ENCODE assay signal across 2 cellular contexts in the genomic region with DNA sequence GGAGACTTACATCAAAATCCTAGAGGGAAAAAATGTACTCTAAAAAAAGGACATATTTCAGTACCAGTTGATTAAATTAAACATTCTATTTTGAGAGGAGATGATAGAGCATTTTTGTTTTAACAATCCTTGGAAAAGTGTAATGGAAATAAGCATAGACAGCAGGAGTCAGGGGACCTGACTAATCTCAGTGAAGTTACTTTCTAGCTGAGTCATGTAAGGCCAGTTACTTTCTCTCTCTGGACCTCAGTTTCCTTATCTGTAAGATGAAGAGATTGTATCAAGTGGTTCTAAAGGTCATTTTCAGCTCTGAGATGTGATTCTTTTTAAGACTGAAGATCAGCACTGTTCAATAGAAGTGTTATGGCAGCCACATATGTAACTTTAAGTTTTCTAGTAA.
TF ChIP-seq lines count a peak whose summit lies in the region.

No MANE protein-coding gene starts in this region.

TF ChIP-seq in HCT116, 20 proteins besides CTCF, POLR2A, EP300 and RAD21:
- TF ChIP-seq SP1 (IDR thresholded peaks at IDR 0.05; ENCODE audit: low read depth) (no peak; the same call in 1 of the 2 replicates), FOSL1 (IDR thresholded peaks at IDR 0.05; ENCODE audit: low read depth) (peak; percentile 67; the same call in 1 of the 2 replicates), JUND (IDR thresholded peaks at IDR 0.05) (peak; percentile 63; the same call in 1 of the 2 replicates), EZH2phosphoT487 (IDR thresholded peaks at IDR 0.05; ENCODE audit: borderline replicate concordance) (no peak), YY1 (IDR thresholded peaks at IDR 0.05; ENCODE audit: extremely low read depth, insufficient replicate concordance, low read depth, low read length) (no peak), CBX3 (IDR thresholded peaks at IDR 0.05; ENCODE audit: low read depth) (peak; percentile 7; the same call in 1 of the 2 replicates)
- TF ChIP-seq, protein P1, sequence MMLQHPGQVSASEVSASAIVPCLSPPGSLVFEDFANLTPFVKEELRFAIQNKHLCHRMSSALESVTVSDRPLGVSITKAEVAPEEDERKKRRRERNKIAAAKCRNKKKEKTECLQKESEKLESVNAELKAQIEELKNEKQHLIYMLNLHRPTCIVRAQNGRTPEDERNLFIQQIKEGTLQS (IDR thresholded peaks at IDR 0.05), result no peak

TF ChIP-seq in K562, 482 proteins besides CTCF, POLR2A, EP300 and RAD21:
- TF ChIP-seq NFE2 (IDR thresholded peaks at IDR 0.05; ENCODE audit: low read depth) (peak; percentile 70), KLF16 (IDR thresholded peaks at IDR 0.05) (no peak), C11orf30 (IDR thresholded peaks at IDR 0.05; ENCODE audit: low read depth) (peak; percentile 6; the same call in 1 of the 2 replicates), MAFG (tag; conservative IDR thresholded peaks at IDR 0.05) (peak; percentile 47; the same call in 1 of the 2 replicates)
